10 cellular contexts compared by ENCODE assay signal in the genomic region with DNA sequence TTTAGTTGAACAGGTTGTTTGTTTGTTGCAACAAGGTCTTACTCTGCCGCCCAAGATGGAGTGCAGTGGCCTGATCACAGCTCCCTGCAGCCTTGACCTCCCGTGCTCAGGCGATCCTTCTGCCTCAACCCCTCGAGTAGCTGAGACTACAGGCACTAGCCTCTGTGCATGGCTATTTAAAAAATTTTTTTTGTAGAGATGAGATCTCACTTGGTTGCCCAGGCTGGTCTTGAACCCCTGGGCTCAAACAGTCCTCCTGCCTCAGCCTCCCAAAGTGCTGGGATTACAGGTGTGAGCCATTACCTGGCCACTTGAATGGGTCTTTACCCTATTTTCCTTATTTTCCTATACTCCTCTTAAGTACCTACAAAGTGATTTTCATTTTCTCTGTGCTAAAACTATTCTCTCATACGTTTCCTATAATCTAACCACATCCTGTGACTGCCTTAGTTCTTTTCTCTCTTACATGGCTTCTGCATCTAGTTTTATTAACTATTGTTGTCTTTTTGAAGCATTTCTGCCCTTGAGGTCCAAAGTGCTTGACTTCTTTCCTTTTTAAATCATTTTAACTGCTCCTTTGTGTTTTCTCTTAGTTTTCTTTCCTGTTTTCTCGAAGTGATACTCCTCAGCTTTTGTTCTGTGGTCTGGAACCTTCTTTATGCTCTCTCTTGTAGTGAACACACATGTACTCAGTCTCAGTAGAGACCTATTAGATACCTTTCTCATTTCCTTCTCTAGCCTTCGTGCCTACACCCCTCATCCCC. TPM values are rescaled to one million over a fixed set of nuclear protein-coding genes. Genes with fewer than 3 reads are reported as not detected.
A peak's percentile ranks its signal among the peaks of the same experiment; 100 is the strongest.
DNase-seq lines count a peak whose midpoint lies in the region; ATAC-seq and TF ChIP-seq lines count a peak whose summit lies in the region.
"Had no signal": no experiment of that assay in that cellular context is flagged by ENCODE, and none has a peak within 500 bp of the region (broad histone marks: within the 10 kb centered on the region; RNA-seq: fewer than 3 reads in every experiment).

No MANE protein-coding gene starts in this region.

- no peak for TF ChIP-seq CTCF in suprapubic skin (IDR thresholded peaks at IDR 0.05)
- no peak for TF ChIP-seq CTCF in vagina (IDR thresholded peaks at IDR 0.05)

- no peak overlapping the region for H3K4me3 Mint-ChIP-seq in natural killer cell treated with Interleukin-12 subunit alpha and Interleukin-12 subunit beta and Interleukin-15 and Interleukin-18, amount 100 ng/mL, for 72 hours

- H3K27me3 ChIP-seq in suprapubic skin (no peaks in the 10 kb centered on the region), vagina (no peaks in the 10 kb centered on the region)
- H3K27me3 ChIP-seq: neutrophil had no signal

- H3K4me1 Mint-ChIP-seq in natural killer cell treated with Interleukin-12 subunit alpha and Interleukin-12 subunit beta and Interleukin-15 and Interleukin-18, amount 100 ng/mL, for 72 hours (ENCODE audit: low read depth in 2 of 2): peaks cover 6 to 8% of the 10 kb centered on the region in 2 donors

- peaks cover 10% of the 10 kb centered on the region for H3K36me3 Mint-ChIP-seq in natural killer cell treated with Interleukin-12 subunit alpha and Interleukin-12 subunit beta and Interleukin-15 and Interleukin-18, amount 100 ng/mL, for 72 hours

- H3K27ac ChIP-seq in suprapubic skin (no peak overlapping the region), vagina (no peak overlapping the region)
- H3K27ac ChIP-seq: neutrophil had no signal

- TF ChIP-seq EP300 in suprapubic skin (IDR thresholded peaks at IDR 0.05): no peak

- 83% methylated on average over 7 of the region's 7 CpGs for WGBS in suprapubic skin

- DNase-seq in natural killer cell treated with Interleukin-12 subunit alpha and Interleukin-12 subunit beta and Interleukin-15 and Interleukin-18, amount 100 ng/mL, for 72 hours (ENCODE audit: low spot score): no peak
- DNase-seq in suprapubic skin (ENCODE audit: low spot score in 2 of 2) (no peak), vagina (ENCODE audit: extremely low spot score in 2 of 2) (no peak), 8988T (no peak), NCI-H510A (lab: John Stamatoyannopoulos, UW) (no peak)
- DNase-seq: activated effector memory CD4-positive, alpha-beta T cell treated with Interleukin-2 at 50 U/mL for 16 hours had no signal

- no peaks in the 10 kb centered on the region for H3K27me3 Mint-ChIP-seq in natural killer cell treated with Interleukin-12 subunit alpha and Interleukin-12 subunit beta and Interleukin-15 and Interleukin-18, amount 100 ng/mL, for 72 hours

- no peak for TF ChIP-seq POLR2A in suprapubic skin (IDR thresholded peaks at IDR 0.05)
- TF ChIP-seq POLR2A in vagina (IDR thresholded peaks at IDR 0.05): no peak

- peak; percentile 72 for ATAC-seq in GM18873 (IDR thresholded peaks at IDR 0.05; ENCODE audit: low FRiP score, unreplicated experiment)
- peak; percentile 78 for ATAC-seq in GM21717 (IDR thresholded peaks at IDR 0.05; ENCODE audit: unreplicated experiment)
- peak; percentile 87 for ATAC-seq in HG03460 (IDR thresholded peaks at IDR 0.05; ENCODE audit: unreplicated experiment)
- ATAC-seq in natural killer cell treated with Interleukin-12 subunit alpha and Interleukin-12 subunit beta and Interleukin-15 and Interleukin-18, amount 100 ng/mL, for 72 hours: peak; percentile 65 to 68

- H3K36me3 ChIP-seq in suprapubic skin (peaks cover 75% of the 10 kb centered on the region), vagina (peaks cover 0 to 38% of the 10 kb centered on the region in 2 donors)

- no peaks in the 10 kb centered on the region for H3K9me3 Mint-ChIP-seq in natural killer cell treated with Interleukin-12 subunit alpha and Interleukin-12 subunit beta and Interleukin-15 and Interleukin-18, amount 100 ng/mL, for 72 hours

- no peak overlapping the region for H3K4me3 ChIP-seq in suprapubic skin
- H3K4me3 ChIP-seq in vagina: no peak overlapping the region

- H3K4me1 ChIP-seq in suprapubic skin (peaks cover 16% of the 10 kb centered on the region), vagina (no peaks in the 10 kb centered on the region)

- H3K9me3 ChIP-seq in suprapubic skin (no peaks in the 10 kb centered on the region), vagina (no peaks in the 10 kb centered on the region)
- H3K9me3 ChIP-seq: neutrophil had no signal

- no peak overlapping the region for H3K27ac Mint-ChIP-seq in natural killer cell treated with Interleukin-12 subunit alpha and Interleukin-12 subunit beta and Interleukin-15 and Interleukin-18, amount 100 ng/mL, for 72 hours

- intact Hi-C loops in vagina (cut with DNase I): no loop called here

RNA-seq across cellular contexts. Expression of gene GPX2, which starts 14.1 kb away (rescaled TPM):
- not detected for total RNA-seq in natural killer cell treated with Interleukin-12 subunit alpha and Interleukin-12 subunit beta and Interleukin-15 and Interleukin-18, amount 100 ng/mL, for 72 hours
- total RNA-seq in suprapubic skin: 10 to 100 TPM in 3 of 4 donors, 1 to 10 TPM in 1; 10.0 to 65.0 (median 27.6) TPM
- total RNA-seq in vagina: 77.3 TPM

RNA-seq across cellular contexts. Expression of gene CHURC1, which starts 14.2 kb away (rescaled TPM):
- total RNA-seq in natural killer cell treated with Interleukin-12 subunit alpha and Interleukin-12 subunit beta and Interleukin-15 and Interleukin-18, amount 100 ng/mL, for 72 hours: 10 to 100 TPM; 27.8 to 38.6 TPM
- total RNA-seq in suprapubic skin: 10 to 100 TPM; 50.9 to 93.8 (median 87.7) TPM
- total RNA-seq in vagina: 57.9 TPM

RNA-seq across cellular contexts. Expression of gene RAB15, which starts 43.7 kb away (rescaled TPM):
- 1 to 10 TPM; 1.8 to 2.1 TPM for total RNA-seq in natural killer cell treated with Interleukin-12 subunit alpha and Interleukin-12 subunit beta and Interleukin-15 and Interleukin-18, amount 100 ng/mL, for 72 hours
- total RNA-seq in suprapubic skin (10 to 100 TPM in 3 of 4 donors, 1 to 10 TPM in 1; 9.6 to 17.0 (median 15.1) TPM), vagina (8.3 TPM)

RNA-seq across cellular contexts. Expression of gene SPTB, which starts 48.7 kb away (rescaled TPM):
- total RNA-seq in natural killer cell treated with Interleukin-12 subunit alpha and Interleukin-12 subunit beta and Interleukin-15 and Interleukin-18, amount 100 ng/mL, for 72 hours: under 1 TPM; 0.07 to 0.14 TPM
- total RNA-seq in suprapubic skin: 1 to 10 TPM in 1 of 4 donors, under 1 TPM in 3; 0.44 to 2.4 (median 0.54) TPM
- total RNA-seq in vagina: 0.98 TPM

RNA-seq across cellular contexts. Expression of gene FNTB, which starts 58.3 kb away (rescaled TPM):
- 10 to 100 TPM; 13.4 to 30.9 TPM for total RNA-seq in natural killer cell treated with Interleukin-12 subunit alpha and Interleukin-12 subunit beta and Interleukin-15 and Interleukin-18, amount 100 ng/mL, for 72 hours
- total RNA-seq in suprapubic skin: 10 to 100 TPM; 40.6 to 44.6 (median 43.2) TPM
- 13.3 TPM for total RNA-seq in vagina

Comparison
In these comparisons a context has a peak if more than half of its experiments do, and no peak if none do; other contexts are left out.
1. RNA of gene GPX2, which starts 14.1 kb away (total RNA-seq): 77.3 TPM in vagina (single experiment) and 10.0 to 65.0 TPM in suprapubic skin; not detected in natural killer cell treated with Interleukin-12 subunit alpha and Interleukin-12 subunit beta and Interleukin-15 and Interleukin-18, amount 100 ng/mL, for 72 hours; every median in the first group is over 10 times any median in the second.
2. Peak in every context shown above with its lines, with median percentiles within 50 percentile points of each other: ATAC-seq.